Comparison of ENCODE assay signal across 8 cellular contexts in the genomic region with DNA sequence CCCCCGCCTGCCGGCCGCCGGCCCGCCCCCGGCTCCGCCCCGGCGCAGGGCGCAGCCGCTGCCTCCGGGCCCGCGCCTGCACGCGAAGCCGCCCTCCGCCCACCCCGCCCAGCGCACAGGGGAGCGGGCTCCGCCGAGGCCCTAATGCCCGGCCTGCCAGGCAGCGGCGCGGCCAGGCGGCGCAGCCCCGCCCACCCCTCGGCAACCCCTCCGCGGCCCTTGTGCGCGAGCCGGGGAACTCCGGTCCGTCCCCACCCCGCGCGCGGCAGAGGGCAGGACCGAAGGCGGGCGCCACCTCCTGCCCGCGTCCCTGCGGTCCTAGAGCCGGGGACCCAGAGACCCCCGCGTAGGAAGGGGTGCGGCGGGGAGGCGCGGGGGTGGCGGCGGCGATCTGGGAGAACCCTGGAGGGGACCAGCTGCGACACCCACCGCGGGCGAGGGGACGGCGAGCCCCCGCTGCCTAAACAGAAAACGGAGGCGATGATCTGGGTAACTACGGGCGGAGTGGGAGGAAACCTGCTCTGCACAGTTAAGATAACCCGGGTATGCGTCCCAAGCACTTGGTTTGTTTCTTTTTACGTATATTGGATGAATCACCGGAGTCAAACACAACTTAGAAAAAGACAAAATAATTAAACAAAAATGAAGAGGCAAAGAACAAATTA. TPM values are rescaled to one million over a fixed set of nuclear protein-coding genes. Genes with fewer than 3 reads are reported as not detected.
DNase-seq lines count a peak whose midpoint lies in the region; ATAC-seq, FAIRE-seq and TF ChIP-seq lines count a peak whose summit lies in the region.

No MANE protein-coding gene starts in this region.

- H3K4me3 ChIP-seq in A549 (peak overlapping the region; percentile 98), small intestine (ENCODE audit: low read depth in 1 of 2, low read length in 2 of 2) (peak overlapping the region; percentile 93 to 100)

- CTCF ChIA-PET in A549 (lab: Yijun Ruan, JAX): interaction anchor here (1.2 to 1.5 kb wide), 3 partner anchors 23 to 187 kb away, joined by 3 to 6 read pairs (median 4); no protein-coding TSS in a partner anchor

- H3K36me3 ChIP-seq in small intestine (ENCODE audit: control insufficient read depth in 2 of 2, insufficient read depth in 2 of 2, low read length in 2 of 2): no peaks in the 10 kb centered on the region

- under 1% methylated on average over 6 of the region's 73 CpGs for WGBS in A549 (ENCODE audit: missing lambda C conversion rate)
- 0 to 1% (median 0%) methylated on average over 43 to 73 of the region's 73 CpGs for WGBS in small intestine, 3 donors

- in situ Hi-C loops in T47D (cut with HindIII; ENCODE audit: low pct_unique_long_range_greater_than_20kb, low sequenced_read_pairs): no loop called here

- no peak for TF ChIP-seq EP300 in A549 (IDR thresholded peaks at IDR 0.05)

- no peak for TF ChIP-seq CTCF in A549 (IDR thresholded peaks at IDR 0.05)
- no peak for TF ChIP-seq CTCF in VCaP (conservative IDR thresholded peaks at IDR 0.05)

- TF ChIP-seq POLR2A in A549 (IDR thresholded peaks at IDR 0.05; ENCODE audit: low read length): peak; percentile 26

- ATAC-seq in A549: peak; percentile 95 to 96
- peak; percentile 55 for ATAC-seq in GM18517 (IDR thresholded peaks at IDR 0.05; ENCODE audit: unreplicated experiment)
- peak; percentile 65 for ATAC-seq in HG03025 (IDR thresholded peaks at IDR 0.05; ENCODE audit: low FRiP score, unreplicated experiment)

- H3K27ac ChIP-seq in A549 (peak overlapping the region; percentile 89 to 100), VCaP (peak overlapping the region; percentile 84), small intestine (ENCODE audit: low read depth in 1 of 2, low read length in 1 of 2) (peak overlapping the region; percentile 96 to 97)

- FAIRE-seq in A549 (lab: Jason Lieb, UNC): no peak
- FAIRE-seq in small intestine (lab: Jason Lieb, UNC): no peak

- DNase-seq in A549 (ENCODE audit: low read depth in 1 of 2, low spot score in 1 of 2) (peak; percentile 60 to 85), NCI-H2171 (lab: John Stamatoyannopoulos, UW) (peak; percentile 37), T47D (ENCODE audit: low read depth in 1 of 2, low spot score in 1 of 2) (peak; percentile 90 to 91), iPS-NIHi11 (ENCODE audit: low spot score) (peak; percentile 97), small intestine (peak; percentile 91)

- POLR2A ChIA-PET in A549 (lab: Yijun Ruan, JAX): no interaction called here

- H3K4me1 ChIP-seq in A549 (peaks cover 36% of the 10 kb centered on the region), small intestine (ENCODE audit: control insufficient read depth in 2 of 2, insufficient read depth in 1 of 2, low read depth in 1 of 2, low read length in 1 of 2) (peaks cover 6 to 13% of the 10 kb centered on the region in 2 donors)

- H3K27me3 ChIP-seq in small intestine (ENCODE audit: control insufficient read depth in 2 of 2, insufficient read depth in 2 of 2, low read length in 2 of 2): no peaks in the 10 kb centered on the region

- peak overlapping the region; percentile 82 for H3K4me2 ChIP-seq in A549

- peak in 1 of 2 experiments; percentile 38; a peak in 1 of 5 replicates for TF ChIP-seq RAD21 in A549 (conservative IDR thresholded peaks at IDR 0.05 in 1 of 2, IDR thresholded peaks at IDR 0.05 in 1 of 2)

- H3K9me3 ChIP-seq in A549 (no peaks in the 10 kb centered on the region), small intestine (ENCODE audit: control insufficient read depth, low read depth) (no peaks in the 10 kb centered on the region)

TF ChIP-seq in A549, 52 proteins besides CTCF, POLR2A, EP300 and RAD21:
- TF ChIP-seq FOSL2 (IDR thresholded peaks at IDR 0.05): no peak
- TF ChIP-seq FOSL2 (CRISPR knock-in tag; IDR thresholded peaks at IDR 0.05): peak; percentile 9; the same call in 1 of the 2 replicates
- TF ChIP-seq PHF8 (IDR thresholded peaks at IDR 0.05; ENCODE audit: borderline replicate concordance, low read depth): peak; percentile 38; the same call in 1 of the 2 replicates
- TF ChIP-seq MAFK (IDR thresholded peaks at IDR 0.05; ENCODE audit: partially characterized antibody): no peak
- TF ChIP-seq SMC3 (IDR thresholded peaks at IDR 0.05): peak; percentile 23; the same call in 1 of the 3 replicates
- TF ChIP-seq, protein P1, sequence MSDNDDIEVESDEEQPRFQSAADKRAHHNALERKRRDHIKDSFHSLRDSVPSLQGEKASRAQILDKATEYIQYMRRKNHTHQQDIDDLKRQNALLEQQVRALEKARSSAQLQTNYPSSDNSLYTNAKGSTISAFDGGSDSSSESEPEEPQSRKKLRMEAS (IDR thresholded peaks at IDR 0.05): peak; percentile 22; the same call in 1 of the 2 replicates
- peak in 1 of 2 experiments; percentile 31; a peak in 2 of 5 replicates for TF ChIP-seq JUN (IDR thresholded peaks at IDR 0.05)
- TF ChIP-seq SREBF2 (IDR thresholded peaks at IDR 0.05): no peak
- TF ChIP-seq EHMT2 (IDR thresholded peaks at IDR 0.05; ENCODE audit: low read depth): no peak

RNA-seq across cellular contexts. Expression of gene USP12, which starts 0.4 kb away (rescaled TPM):
- 20.3 and 21.2 TPM in 2 replicates for polyA plus RNA-seq in A549 (2011; rRNA removed)
- 5.5 and 6.8 TPM in 2 replicates for polyA plus RNA-seq in A549 (2012; cell fraction: cytosol; rRNA removed)
- polyA plus RNA-seq in A549 (2012; cell fraction: nucleus; rRNA removed): 1.4 and 4.0 TPM in 2 replicates
- 16.8 to 19.6 TPM (median 19.1 TPM) in 3 replicates for polyA plus RNA-seq in A549 (2017; fragmentation: RNase III; extraction: RNeasy Plus Mini Kit Qiagen cat#74134 plus additional on column Dnase treatment)
- polyA minus RNA-seq in A549 (2011; rRNA and poly(A)+ RNA removed): 4.7 and 5.4 TPM in 2 replicates
- 10 to 100 TPM; 12.3 to 22.1 (median 19.2) TPM for polyA plus RNA-seq in small intestine

Comparison
In these comparisons a context has a peak if more than half of its experiments do, and no peak if none do; other contexts are left out.
1. Peak in every context shown above with its lines: DNase-seq, ATAC-seq, H3K4me3 ChIP-seq and H3K27ac ChIP-seq.
2. DNase-seq: peak in every context shown above with its lines; median percentile 97 in iPS-NIHi11; 91 in small intestine; 90 in T47D; 72 in A549; 37 in NCI-H2171.